Comparison of ENCODE assay signal across 1 cellular context in genomic region chr2:65386340-65386739, GRCh38.
A peak's percentile ranks its signal among the peaks of the same experiment; 100 is the strongest.
TF ChIP-seq lines count a peak whose summit lies in the region.

No MANE protein-coding gene starts in this region.

TF ChIP-seq in HepG2, 621 proteins besides CTCF, POLR2A, EP300 and RAD21 (continued from another document and continues in another):
- TF ChIP-seq ARID4A (CRISPR knock-in tag; IDR thresholded peaks at IDR 0.05; ENCODE audit: borderline replicate concordance): no peak
- TF ChIP-seq ZNF501 (CRISPR knock-in tag; IDR thresholded peaks at IDR 0.05): no peak
- TF ChIP-seq SNAPC2 (CRISPR knock-in tag; IDR thresholded peaks at IDR 0.05): 0 out of 2 replicates have a peak, but pooled peaks have one; percentile 19
- TF ChIP-seq THAP11 (CRISPR knock-in tag; IDR thresholded peaks at IDR 0.05): 0 out of 2 replicates have a peak, but pooled peaks have one; percentile 33
- TF ChIP-seq ZEB1 (IDR thresholded peaks at IDR 0.05; ENCODE audit: insufficient replicate concordance, low read depth): no peak
- peak; percentile 45; the same call in 1 of the 2 replicates for TF ChIP-seq RXRB (CRISPR knock-in tag; IDR thresholded peaks at IDR 0.05; ENCODE audit: borderline replicate concordance)
- peak; percentile 59 for TF ChIP-seq MED1 (CRISPR knock-in tag; IDR thresholded peaks at IDR 0.05)
- TF ChIP-seq TFDP2 (CRISPR knock-in tag; IDR thresholded peaks at IDR 0.05): no peak
- TF ChIP-seq REST (IDR thresholded peaks at IDR 0.05; ENCODE audit: borderline replicate concordance in 1 of 2, low read depth in 1 of 2, low read length in 2 of 2): no peak
- TF ChIP-seq ZNF230 (CRISPR knock-in tag; IDR thresholded peaks at IDR 0.05): no peak
- TF ChIP-seq ZGPAT (CRISPR knock-in tag; IDR thresholded peaks at IDR 0.05): no peak
- TF ChIP-seq MYPOP (CRISPR knock-in tag; IDR thresholded peaks at IDR 0.05): no peak
- 0 out of 2 replicates have a peak, but pooled peaks have one; percentile 23 for TF ChIP-seq FOXP4 (CRISPR knock-in tag; IDR thresholded peaks at IDR 0.05)
- no peak for TF ChIP-seq ZMAT3 (CRISPR knock-in tag; conservative IDR thresholded peaks at IDR 0.05)
- no peak; the same call in 1 of the 2 replicates for TF ChIP-seq BCL6 (CRISPR knock-in tag; IDR thresholded peaks at IDR 0.05)
- TF ChIP-seq RARA (CRISPR knock-in tag; IDR thresholded peaks at IDR 0.05): peak; percentile 63
- TF ChIP-seq MEIS1 (CRISPR knock-in tag; IDR thresholded peaks at IDR 0.05; ENCODE audit: borderline replicate concordance): no peak
- no peak for TF ChIP-seq SETDB1 (CRISPR knock-in tag; IDR thresholded peaks at IDR 0.05; ENCODE audit: borderline replicate concordance)
- no peak for TF ChIP-seq ZNF713 (CRISPR knock-in tag; IDR thresholded peaks at IDR 0.05)
- TF ChIP-seq HMG20B (CRISPR knock-in tag; conservative IDR thresholded peaks at IDR 0.05): no peak
- peak; percentile 20; the same call in 1 of the 2 replicates for TF ChIP-seq SAP130 (CRISPR knock-in tag; IDR thresholded peaks at IDR 0.05; ENCODE audit: low read depth)
- no peak for TF ChIP-seq TP53 (CRISPR knock-in tag; conservative IDR thresholded peaks at IDR 0.05)
- no peak for TF ChIP-seq ZBTB8A (CRISPR knock-in tag; IDR thresholded peaks at IDR 0.05; ENCODE audit: borderline replicate concordance, low read depth)
- no peak for TF ChIP-seq RFX1 (IDR thresholded peaks at IDR 0.05)
- TF ChIP-seq FOXO1 (CRISPR knock-in tag; IDR thresholded peaks at IDR 0.05): no peak; the same call in 1 of the 2 replicates
- no peak for TF ChIP-seq HDAC2 (CRISPR knock-in tag; IDR thresholded peaks at IDR 0.05)
- no peak for TF ChIP-seq CEBPZ (IDR thresholded peaks at IDR 0.05; ENCODE audit: low read length)
- TF ChIP-seq NFIC (IDR thresholded peaks at IDR 0.05; ENCODE audit: low read length): no peak
- TF ChIP-seq FOXP1 (IDR thresholded peaks at IDR 0.05): no peak
- TF ChIP-seq FOXP1 (CRISPR knock-in tag; IDR thresholded peaks at IDR 0.05): peak; percentile 84
- no peak for TF ChIP-seq ZNF740 (CRISPR knock-in tag; IDR thresholded peaks at IDR 0.05)
- no peak for TF ChIP-seq SMAD3 (CRISPR knock-in tag; IDR thresholded peaks at IDR 0.05)
- no peak for TF ChIP-seq SOX13 (IDR thresholded peaks at IDR 0.05)
- peak in 1 of 2 experiments; percentile 63; a peak in 1 of 4 replicates for TF ChIP-seq SOX13 (CRISPR knock-in tag; conservative IDR thresholded peaks at IDR 0.05 in 1 of 2, IDR thresholded peaks at IDR 0.05 in 1 of 2)
- no peak for TF ChIP-seq BCLAF1 (IDR thresholded peaks at IDR 0.05)
- no peak for TF ChIP-seq ZBTB43 (CRISPR knock-in tag; conservative IDR thresholded peaks at IDR 0.05)
- no peak for TF ChIP-seq ESRRA (CRISPR knock-in tag; IDR thresholded peaks at IDR 0.05; ENCODE audit: low read depth)
- peak; percentile 37; the same call in 1 of the 2 replicates for TF ChIP-seq NCOA2 (CRISPR knock-in tag; IDR thresholded peaks at IDR 0.05)
- TF ChIP-seq ZNF34 (CRISPR knock-in tag; IDR thresholded peaks at IDR 0.05; ENCODE audit: borderline replicate concordance): no peak
